Comparison of ENCODE assay signal across 20 cellular contexts in genomic region chr10:128091636-128092210, GRCh38. TPM values are rescaled to one million over a fixed set of nuclear protein-coding genes. Genes with fewer than 3 reads are reported as not detected.
A peak's percentile ranks its signal among the peaks of the same experiment; 100 is the strongest.
DNase-seq lines count a peak whose midpoint lies in the region; ATAC-seq and TF ChIP-seq lines count a peak whose summit lies in the region.
"Had no signal": no experiment of that assay in that cellular context is flagged by ENCODE, and none has a peak within 500 bp of the region (broad histone marks: within the 10 kb centered on the region; RNA-seq: fewer than 3 reads in every experiment).

No MANE protein-coding gene starts in this region.

- CTCF ChIA-PET in WTC11 (lab: Charles Lee): interaction anchor here (0.6 to 3.3 kb wide), 22 partner anchors 8 to 221 kb away, joined by 3 to 77 read pairs (median 6); partner anchors contain the start of genes MKI67 and PTPRE
- CTCF ChIA-PET in naive thymus-derived CD4-positive, alpha-beta T cell (lab: Charles Lee): no interaction called here

- H3K56ac ChIP-seq in mesendoderm (ENCODE audit: low read length): no peak overlapping the region

- no peak overlapping the region for H2BK15ac ChIP-seq in mesendoderm (replicated peaks; ENCODE audit: low read depth)

- no CpG with 5 or more reads among the region's 17 CpGs for WGBS in mesendoderm (ENCODE audit: extremely low coverage, insufficient coverage, low lambda C conversion rate)

- no peak overlapping the region for H2AK5ac ChIP-seq in mesendoderm (ENCODE audit: low read length)

- no peak overlapping the region for H3K4me2 ChIP-seq in mesendoderm (ENCODE audit: low read length)
- H3K4me2 ChIP-seq: PC-9 had no signal

- H3K4me3 Mint-ChIP-seq in WTC11 (no peak overlapping the region), glutamatergic neuron (ENCODE audit: unreplicated experiment) (no peak overlapping the region)
- H3K4me3 Mint-ChIP-seq in naive thymus-derived CD4-positive, alpha-beta T cell: no peak overlapping the region
- H3K4me3 Mint-ChIP-seq: CD8-positive, alpha-beta memory T cell; IgD-negative memory B cell had no signal

- H3K36me3 Mint-ChIP-seq in WTC11 (peaks cover 1% of the 10 kb centered on the region; the same call in 1 of the 2 replicates), glutamatergic neuron (ENCODE audit: unreplicated experiment) (no peaks in the 10 kb centered on the region)
- H3K36me3 Mint-ChIP-seq in naive thymus-derived CD4-positive, alpha-beta T cell: peaks cover 0 to 5% (median 0%) of the 10 kb centered on the region in 5 donors
- H3K36me3 Mint-ChIP-seq: CD8-positive, alpha-beta memory T cell had no signal

- TF ChIP-seq CTCF in WTC11 (IDR thresholded peaks at IDR 0.05): no peak
- TF ChIP-seq CTCF in glutamatergic neuron (IDR thresholded peaks at IDR 0.05; ENCODE audit: partially characterized antibody, unreplicated experiment): no peak

- H4K5ac ChIP-seq in mesendoderm (ENCODE audit: low read length): no peak overlapping the region

- intact Hi-C loops in naive thymus-derived CD4-positive, alpha-beta T cell (cut with micrococcal nuclease): no loop called here

- H3K27me3 Mint-ChIP-seq in WTC11 (ENCODE audit: low read depth) (no peaks in the 10 kb centered on the region), glutamatergic neuron (ENCODE audit: unreplicated experiment) (peaks cover 4% of the 10 kb centered on the region)
- no peaks in the 10 kb centered on the region for H3K27me3 Mint-ChIP-seq in naive thymus-derived CD4-positive, alpha-beta T cell
- H3K27me3 Mint-ChIP-seq: CD8-positive, alpha-beta memory T cell; IgD-negative memory B cell had no signal

- no peaks in the 10 kb centered on the region for H3K79me1 ChIP-seq in mesendoderm (ENCODE audit: low read length)

- H3K4ac ChIP-seq in mesendoderm (ENCODE audit: low read depth, low read length): no peak overlapping the region

- H3K9ac ChIP-seq in mesendoderm (ENCODE audit: low read length): no peak overlapping the region
- H3K9ac ChIP-seq: GM23248 had no signal

- H3K4me1 Mint-ChIP-seq in WTC11 (peaks cover 18% of the 10 kb centered on the region), glutamatergic neuron (ENCODE audit: low read depth, unreplicated experiment) (peaks cover 22% of the 10 kb centered on the region)
- peaks cover 8 to 27% (median 13%) of the 10 kb centered on the region in 7 donors for H3K4me1 Mint-ChIP-seq in naive thymus-derived CD4-positive, alpha-beta T cell

- no peaks in the 10 kb centered on the region for H3K9me3 ChIP-seq in naive thymus-derived CD4-positive, alpha-beta T cell (ENCODE audit: control insufficient read depth in 2 of 3, low read length in 3 of 3)
- H3K9me3 ChIP-seq: SJSA1 had no signal

- H3K27me3 ChIP-seq in H7 (ENCODE audit: control insufficient read depth, insufficient read depth, low read length) (no peaks in the 10 kb centered on the region), mesendoderm (ENCODE audit: insufficient read depth, low read length, poor library complexity) (no peaks in the 10 kb centered on the region)
- H3K27me3 ChIP-seq in naive thymus-derived CD4-positive, alpha-beta T cell (ENCODE audit: control insufficient read depth in 2 of 2, insufficient read depth in 2 of 2, low read length in 2 of 2): no peaks in the 10 kb centered on the region
- H3K27me3 ChIP-seq: SJSA1 had no signal

- no peak overlapping the region for H3K27ac ChIP-seq in mesendoderm (ENCODE audit: low read depth, low read length)
- no peak overlapping the region for H3K27ac ChIP-seq in naive thymus-derived CD4-positive, alpha-beta T cell (ENCODE audit: low read depth, low read length)
- H3K27ac ChIP-seq: GM23248, PC-9, RWPE1, SJSA1 had no signal

- H3K4me1 ChIP-seq in mesendoderm (ENCODE audit: control insufficient read depth, low read depth, low read length): no peaks in the 10 kb centered on the region
- H3K4me1 ChIP-seq in naive thymus-derived CD4-positive, alpha-beta T cell (ENCODE audit: control insufficient read depth in 2 of 2, insufficient read depth in 2 of 2, low read length in 2 of 2): peaks cover 9 to 18% of the 10 kb centered on the region in 2 donors
- H3K4me1 ChIP-seq: SJSA1 had no signal

- H3K4me3 ChIP-seq in H7 (ENCODE audit: insufficient read depth, low read depth, low read length): no peak overlapping the region
- H3K4me3 ChIP-seq in mesendoderm (ENCODE audit: low read length): no peak overlapping the region
- H3K4me3 ChIP-seq in naive thymus-derived CD4-positive, alpha-beta T cell (ENCODE audit: low read length): no peak overlapping the region
- H3K4me3 ChIP-seq: GM23248, PC-9, SJSA1 had no signal

- ATAC-seq in WTC11 (peak; percentile 96), GM21423 (IDR thresholded peaks at IDR 0.05; ENCODE audit: unreplicated experiment) (no peak)
- ATAC-seq in naive thymus-derived CD4-positive, alpha-beta T cell: no peak

- H3K9me3 Mint-ChIP-seq in WTC11: no peaks in the 10 kb centered on the region
- peaks cover 8% of the 10 kb centered on the region for H3K9me3 Mint-ChIP-seq in glutamatergic neuron (ENCODE audit: unreplicated experiment)
- no peaks in the 10 kb centered on the region for H3K9me3 Mint-ChIP-seq in naive thymus-derived CD4-positive, alpha-beta T cell
- H3K9me3 Mint-ChIP-seq: CD8-positive, alpha-beta memory T cell; IgD-negative memory B cell had no signal

- H3K36me3 ChIP-seq in H7 (replicated peaks; ENCODE audit: control insufficient read depth, insufficient read depth, low read length) (no peaks in the 10 kb centered on the region), mesendoderm (ENCODE audit: control insufficient read depth, insufficient read depth, low read length) (peaks cover 1% of the 10 kb centered on the region)
- no peaks in the 10 kb centered on the region for H3K36me3 ChIP-seq in naive thymus-derived CD4-positive, alpha-beta T cell (ENCODE audit: control insufficient read depth in 2 of 3, insufficient read depth in 3 of 3, low read length in 3 of 3)

- no peak overlapping the region for H2BK120ac ChIP-seq in mesendoderm (ENCODE audit: low read depth, low read length)

- POLR2A ChIA-PET in WTC11 (lab: Charles Lee): no interaction called here
- POLR2A ChIA-PET in naive thymus-derived CD4-positive, alpha-beta T cell (lab: Charles Lee): no interaction called here

- no peak overlapping the region for H4K8ac ChIP-seq in mesendoderm (ENCODE audit: low read depth, low read length)

- H3K79me2 ChIP-seq in mesendoderm (ENCODE audit: control insufficient read depth, insufficient read depth, low read length): no peaks in the 10 kb centered on the region

- no peak overlapping the region for H2BK5ac ChIP-seq in mesendoderm (ENCODE audit: low read length)

- DNase-seq in H7 (peak; percentile 81), WTC11 (ENCODE audit: low spot score) (peak; percentile 71), glutamatergic neuron (no peak), mesendoderm (peak; percentile 63), SIG-M5 (lab: John Stamatoyannopoulos, UW) (no peak), amygdala (lab: John Stamatoyannopoulos, UW) (no peak)
- no peak for DNase-seq in naive thymus-derived CD4-positive, alpha-beta T cell
- DNase-seq: C1 segment of cervical spinal cord; CD8-positive, alpha-beta memory T cell; DMS79 treated with DMSO at 0.1 percent for 48 hours; NCI-H1105; NCI-H2081; NCI-H510A; NCI-H748 treated with DMSO at 0.1 percent for 48 hours; PC-9 had no signal

- H3K27ac Mint-ChIP-seq in WTC11 (no peak overlapping the region), glutamatergic neuron (ENCODE audit: unreplicated experiment) (peak overlapping the region; percentile 28)
- peak overlapping the region in 1 of 9 donors; percentile 25 for H3K27ac Mint-ChIP-seq in naive thymus-derived CD4-positive, alpha-beta T cell
- H3K27ac Mint-ChIP-seq: CD8-positive, alpha-beta memory T cell; IgD-negative memory B cell had no signal

- H3K23ac ChIP-seq in mesendoderm (ENCODE audit: low read length): no peak overlapping the region

- no peak overlapping the region for H3K18ac ChIP-seq in mesendoderm (ENCODE audit: low read length)

TF ChIP-seq in WTC11, 78 proteins besides CTCF, POLR2A, EP300 and RAD21 (continues in another document):
- TF ChIP-seq MLX (CRISPR knock-in tag; IDR thresholded peaks at IDR 0.05): no peak
- no peak for TF ChIP-seq HMGXB4 (CRISPR knock-in tag; IDR thresholded peaks at IDR 0.05)
- no peak for TF ChIP-seq ZNF671 (CRISPR knock-in tag; IDR thresholded peaks at IDR 0.05)
- no peak for TF ChIP-seq ZMAT4 (CRISPR knock-in tag; IDR thresholded peaks at IDR 0.05)
- no peak for TF ChIP-seq GRHL2 (CRISPR knock-in tag; IDR thresholded peaks at IDR 0.05; ENCODE audit: insufficient replicate concordance, severe bottlenecking)
- no peak for TF ChIP-seq IRF2 (CRISPR knock-in tag; IDR thresholded peaks at IDR 0.05; ENCODE audit: borderline replicate concordance, low read depth)

RNA-seq across cellular contexts. Expression of gene MKI67, which starts 34.5 kb away (rescaled TPM):
- 17.1 and 34.4 TPM in 2 replicates for total RNA-seq in H7 (2014; rRNA removed; shearing (Covaris generic))
- total RNA-seq in WTC11 (2021) (93.6 to 118 TPM (median 96.5 TPM) in 3 replicates), glutamatergic neuron (ENCODE audit: unreplicated experiment) (14.7 TPM)
- 30.3 TPM for polyA plus RNA-seq in mesendoderm (2013, experiment 1 of 2)
- polyA plus RNA-seq in mesendoderm (2013, experiment 2 of 2): 29.7 TPM
- 100 to 1,000 TPM in 1 of 5 experiments, 1 to 10 TPM in 2, under 1 TPM in 2; 0.05 to 219 (median 1.6) TPM for total RNA-seq in naive thymus-derived CD4-positive, alpha-beta T cell
- polyA plus RNA-seq in naive thymus-derived CD4-positive, alpha-beta T cell: under 1 TPM; 0.12 to 0.20 TPM

Comparison
In these comparisons a context has a peak if more than half of its experiments do, and no peak if none do; other contexts are left out.
1. DNase-seq: peak in H7 (single experiment), WTC11 (single experiment) and mesendoderm (single experiment); none in glutamatergic neuron (single experiment), SIG-M5 (single experiment), naive thymus-derived CD4-positive, alpha-beta T cell (0 of 9) and amygdala (0 of 56).